ENCODE assay signal across 21 cellular contexts in genomic region chr2:1775511-1776035, GRCh38.
"Had no signal": no experiment of that assay in that cellular context is flagged by ENCODE, and none has a peak within 500 bp of the region (broad histone marks: within the 10 kb centered on the region; RNA-seq: fewer than 3 reads in every experiment).

No MANE protein-coding gene starts in this region.

- H3K4me3 ChIP-seq: gastrocnemius medialis, heart right ventricle, left lung, lung, spleen, thyroid gland, upper lobe of left lung, uterus had no signal

- H3K27ac Mint-ChIP-seq: naive thymus-derived CD4-positive, alpha-beta T cell; nephron progenitor cell; stimulated activated naive B cell treated with anti-CD40 and anti-IgM and Interleukin-4, amounts not matched to agents 10 μg/mL and 1 μg/mL and 100 μg/mL, for 72 hours; stimulated activated naive CD8-positive, alpha-beta T cell treated with anti-CD3 and anti-CD28 coated beads, Interleukin-15, amount 100 ng/mL, for 72 hours had no signal

- H3K27ac ChIP-seq: gastrocnemius medialis, heart right ventricle, left lung, spleen, thyroid gland, upper lobe of left lung, uterus had no signal

- H3K9me3 ChIP-seq: gastrocnemius medialis, heart right ventricle, left lung, spleen, thyroid gland, upper lobe of left lung, uterus had no signal

- ATAC-seq: esophagus mucosa; gastrocnemius medialis; heart right ventricle; left lung; naive thymus-derived CD4-positive, alpha-beta T cell; sciatic nerve; stimulated activated naive B cell treated with anti-CD40 and anti-IgM and Interleukin-4, amounts not matched to agents 10 μg/mL and 1 μg/mL and 100 μg/mL, for 72 hours; stimulated activated naive CD8-positive, alpha-beta T cell treated with anti-CD3 and anti-CD28 coated beads, Interleukin-15, amount 100 ng/mL, for 72 hours had no signal

- H3K36me3 Mint-ChIP-seq: naive thymus-derived CD4-positive, alpha-beta T cell; stimulated activated naive B cell treated with anti-CD40 and anti-IgM and Interleukin-4, amounts not matched to agents 10 μg/mL and 1 μg/mL and 100 μg/mL, for 72 hours had no signal

- H3K36me3 ChIP-seq: gastrocnemius medialis, heart right ventricle, left lung, spleen, thyroid gland, upper lobe of left lung, uterus had no signal

- H3K4me1 ChIP-seq: gastrocnemius medialis, heart right ventricle, left lung, spleen, thyroid gland, uterus had no signal

- H3K27me3 ChIP-seq: gastrocnemius medialis, left lung, spleen, thyroid gland, upper lobe of left lung, uterus had no signal

- H3K9me3 Mint-ChIP-seq: naive thymus-derived CD4-positive, alpha-beta T cell; nephron progenitor cell; stimulated activated naive B cell treated with anti-CD40 and anti-IgM and Interleukin-4, amounts not matched to agents 10 μg/mL and 1 μg/mL and 100 μg/mL, for 72 hours; stimulated activated naive CD8-positive, alpha-beta T cell treated with anti-CD3 and anti-CD28 coated beads, Interleukin-15, amount 100 ng/mL, for 72 hours had no signal

- DNase-seq: effector memory CD4-positive, alpha-beta T cell; gastrocnemius medialis; heart right ventricle; hypothalamus; left lung; mesenchymal stem cell; naive thymus-derived CD4-positive, alpha-beta T cell; nephron progenitor cell; spleen; stimulated activated CD4-positive, alpha-beta T cell treated with anti-CD3 and anti-CD28 coated beads, Interleukin-15, amount 100 ng/mL, for 24 hours; stimulated activated CD4-positive, alpha-beta T cell treated with anti-CD3 and anti-CD28 coated beads, Interleukin-1b, Interleukin-23, amount 100 ng/mL, for 48 hours; stimulated activated CD4-positive, alpha-beta T cell treated with anti-CD3 and anti-CD28 coated beads, Interleukin-4, amount 100 ng/mL, for 4 hours; stimulated activated naive B cell treated with anti-CD40 and anti-IgM and Interleukin-4, amounts not matched to agents 10 μg/mL and 1 μg/mL and 100 μg/mL, for 72 hours; stimulated activated naive CD8-positive, alpha-beta T cell treated with anti-CD3 and anti-CD28 coated beads, Interleukin-15, amount 100 ng/mL, for 72 hours; substantia nigra; thyroid gland; uterus had no signal
